ENCODE assay signal across 8 cellular contexts in genomic region chr13:38686635-38687245, GRCh38. TPM values are rescaled to one million over a fixed set of nuclear protein-coding genes. Genes with fewer than 3 reads are reported as not detected.
DNase-seq lines count a peak whose midpoint lies in the region; ATAC-seq and TF ChIP-seq lines count a peak whose summit lies in the region.

TSS of gene FREM2 (plus strand) at chr13:38687077. CDS start at chr13:38687345, 268 bp downstream.

- no peak for TF ChIP-seq CTCF in HFFc6 (IDR thresholded peaks at IDR 0.05)

- no peak within 1 kb of the TSS for H3K27ac Mint-ChIP-seq in HFFc6
- H3K27ac Mint-ChIP-seq in activated CD4-positive, alpha-beta T cell treated with anti-CD3 and anti-CD28 coated beads, Interleukin-2, amount 10 ng/mL, durations not matched to agents 24 days and 14 days: no peak within 1 kb of the TSS

- no peak for DNase-seq in HFFc6
- DNase-seq in NCI-H526 (lab: John Stamatoyannopoulos, UW): peak; percentile 86 to 92
- DNase-seq in ecto neural progenitor cell (ENCODE audit: low spot score): peak; percentile 93
- peak; percentile 40 for DNase-seq in medulla oblongata (ENCODE audit: extremely low spot score)
- peak; percentile 52 for DNase-seq in ureter (ENCODE audit: low spot score)
- DNase-seq in activated CD4-positive, alpha-beta T cell treated with anti-CD3 and anti-CD28 coated beads, Interleukin-2, amount 10 ng/mL, durations not matched to agents 24 days and 14 days: no peak
- DNase-seq in activated CD4-positive, alpha-beta T cell treated with anti-CD3 and anti-CD28 coated beads, Interleukin-2, amount 50 U/mL, for 48 hours: no peak

- peaks cover 2% of the 10 kb centered on the region; the same call in 1 of the 2 replicates for H3K27me3 Mint-ChIP-seq in HFFc6 (ENCODE audit: insufficient read depth)
- peaks cover 18% of the 10 kb centered on the region for H3K27me3 Mint-ChIP-seq in activated CD4-positive, alpha-beta T cell treated with anti-CD3 and anti-CD28 coated beads, Interleukin-2, amount 10 ng/mL, durations not matched to agents 24 days and 14 days

- H3K36me3 Mint-ChIP-seq in HFFc6 (ENCODE audit: low read depth): no peaks in the 10 kb centered on the region
- no peaks in the 10 kb centered on the region for H3K36me3 Mint-ChIP-seq in activated CD4-positive, alpha-beta T cell treated with anti-CD3 and anti-CD28 coated beads, Interleukin-2, amount 10 ng/mL, durations not matched to agents 24 days and 14 days (ENCODE audit: low read depth)

- no peak for ATAC-seq in HG02970 (IDR thresholded peaks at IDR 0.05; ENCODE audit: low FRiP score, unreplicated experiment)

- H3K4me3 Mint-ChIP-seq in HFFc6: peak within 1 kb of the TSS; percentile 18; the same call in 1 of the 2 replicates
- no peak within 1 kb of the TSS for H3K4me3 Mint-ChIP-seq in activated CD4-positive, alpha-beta T cell treated with anti-CD3 and anti-CD28 coated beads, Interleukin-2, amount 10 ng/mL, durations not matched to agents 24 days and 14 days

- H3K4me1 Mint-ChIP-seq in HFFc6 (ENCODE audit: low read depth): peaks cover 9% of the 10 kb centered on the region; the same call in 1 of the 2 replicates
- no peaks in the 10 kb centered on the region for H3K4me1 Mint-ChIP-seq in activated CD4-positive, alpha-beta T cell treated with anti-CD3 and anti-CD28 coated beads, Interleukin-2, amount 10 ng/mL, durations not matched to agents 24 days and 14 days

- intact Hi-C loops in activated CD4-positive, alpha-beta T cell treated with anti-CD3 and anti-CD28 coated beads, Interleukin-2, amount 10 ng/mL, durations not matched to agents 24 days and 14 days (cut with micrococcal nuclease): no loop called here

- H3K9me3 Mint-ChIP-seq in HFFc6: peaks cover 9% of the 10 kb centered on the region; the same call in 1 of the 2 replicates
- no peaks in the 10 kb centered on the region for H3K9me3 Mint-ChIP-seq in activated CD4-positive, alpha-beta T cell treated with anti-CD3 and anti-CD28 coated beads, Interleukin-2, amount 10 ng/mL, durations not matched to agents 24 days and 14 days

RNA-seq across cellular contexts. Expression of gene FREM2, which starts in this region (rescaled TPM):
- not detected for total RNA-seq in HFFc6 (2021; fragmentation: NEBNext Ultra II Directional; extraction: Animal tissue kit (Norgen Biotek cat#: 25700))
- 12.4 TPM for total RNA-seq in ureter
- total RNA-seq in activated CD4-positive, alpha-beta T cell treated with anti-CD3 and anti-CD28 coated beads, Interleukin-2, amount 10 ng/mL, durations not matched to agents 24 days and 14 days: under 0.01 and 0.05 TPM in 2 replicates

Comparison
In these comparisons a context has a peak if more than half of its experiments do, and no peak if none do; other contexts are left out.
1. RNA of gene FREM2 (total RNA-seq): 12.4 TPM in ureter (single experiment); not detected in HFFc6 and under 0.01 to 0.05 TPM in activated CD4-positive, alpha-beta T cell treated with anti-CD3 and anti-CD28 coated beads, Interleukin-2, amount 10 ng/mL, durations not matched to agents 24 days and 14 days; every median in the first group is over 10 times any median in the second.
2. DNase-seq: peak in NCI-H526 (2 of 2), ecto neural progenitor cell (single experiment), medulla oblongata (single experiment) and ureter (single experiment); none in HFFc6 (single experiment), activated CD4-positive, alpha-beta T cell treated with anti-CD3 and anti-CD28 coated beads, Interleukin-2, amount 10 ng/mL, durations not matched to agents 24 days and 14 days (single experiment) and activated CD4-positive, alpha-beta T cell treated with anti-CD3 and anti-CD28 coated beads, Interleukin-2, amount 50 U/mL, for 48 hours (0 of 2).